In the genomic region with DNA sequence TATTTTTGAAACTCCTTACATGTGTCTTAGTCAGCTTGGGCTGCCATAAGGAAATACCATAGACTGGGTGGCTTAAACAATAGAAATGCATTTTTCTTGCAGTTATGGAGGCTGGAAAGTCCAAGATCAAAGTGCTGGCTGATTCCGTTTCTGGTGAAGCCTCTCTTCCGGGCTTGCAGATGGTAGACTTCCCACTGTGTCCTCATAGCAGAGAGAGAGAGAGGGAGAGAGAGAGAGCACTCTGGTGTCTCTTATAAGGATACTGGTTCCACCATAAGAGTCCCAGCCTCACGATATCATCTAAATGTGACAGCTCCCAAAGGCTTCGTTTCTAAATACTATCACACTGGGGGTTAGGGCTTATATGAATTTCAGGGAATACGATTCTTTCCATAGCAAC, we compare ENCODE assay signal across 8 cellular contexts. TPM values are rescaled to one million over a fixed set of nuclear protein-coding genes. Genes with fewer than 3 reads are reported as not detected.
DNase-seq lines count a peak whose midpoint lies in the region; ATAC-seq and TF ChIP-seq lines count a peak whose summit lies in the region.

No MANE protein-coding gene starts in this region.

- H3K79me2 ChIP-seq in SU-DHL-6 (ENCODE audit: insufficient read depth, low read length) (no peaks in the 10 kb centered on the region), trophoblast cell (ENCODE audit: control insufficient read depth, insufficient read depth, low read length, poor library complexity) (no peaks in the 10 kb centered on the region)

- no peak overlapping the region for H2BK120ac ChIP-seq in trophoblast cell (ENCODE audit: insufficient read depth, low read length, poor library complexity)

- BruUV-seq in A673 (replicated peaks; lab: Mats Ljungman, UMichigan): no TSS peak

- no peak overlapping the region for H4K12ac ChIP-seq in trophoblast cell (ENCODE audit: low read depth, low read length)

- H3K9me2 ChIP-seq in SU-DHL-6 (replicated peaks; ENCODE audit: insufficient read depth, low read length): no peaks in the 10 kb centered on the region

- peak; percentile 13 for ATAC-seq in GM21515 (IDR thresholded peaks at IDR 0.05; ENCODE audit: unreplicated experiment)

- no peak overlapping the region for H3K18ac ChIP-seq in trophoblast cell (ENCODE audit: low read length)

- no peak overlapping the region for H4K8ac ChIP-seq in trophoblast cell (ENCODE audit: low read depth, low read length)

- no peaks in the 10 kb centered on the region for H3K36me3 Mint-ChIP-seq in immature natural killer cell

- H3K9ac ChIP-seq in SU-DHL-6 (ENCODE audit: low read length): no peak overlapping the region
- H3K9ac ChIP-seq in trophoblast cell (ENCODE audit: low read length): no peak overlapping the region

- H3K79me1 ChIP-seq in trophoblast cell (ENCODE audit: low read length): no peaks in the 10 kb centered on the region

- peak overlapping the region; percentile 93 to 98 (median 96) for H3K4me3 Mint-ChIP-seq in immature natural killer cell

- TF ChIP-seq CTCF in A673 (conservative IDR thresholded peaks at IDR 0.05; ENCODE audit: low read depth, low read length) (no peak), SU-DHL-6 (IDR thresholded peaks at IDR 0.05; ENCODE audit: insufficient read depth, low read length, poor library complexity, severe bottlenecking) (no peak)

- no peak overlapping the region for H2BK5ac ChIP-seq in trophoblast cell (ENCODE audit: low read depth, low read length, poor library complexity)

- H3K27ac Mint-ChIP-seq in immature natural killer cell: peak overlapping the region in 5 of 6 donors; percentile 35 to 88 (median 77)

- H3K9me3 ChIP-seq in A673 (ENCODE audit: low read depth, low read length, poor library complexity, severe bottlenecking): no peaks in the 10 kb centered on the region
- no peaks in the 10 kb centered on the region for H3K9me3 ChIP-seq in SU-DHL-6 (ENCODE audit: insufficient read depth, low read length)
- no peaks in the 10 kb centered on the region for H3K9me3 ChIP-seq in trophoblast cell (ENCODE audit: insufficient read depth, low read depth, low read length)

- WGBS in trophoblast cell (ENCODE audit: extremely low coverage, insufficient coverage, insufficient read length): no CpG with 5 or more reads among the region's 5 CpGs

- CTCF ChIA-PET in A673 (lab: Charles Lee): interaction anchor here (1.2 kb wide), 1 partner anchor 171 kb away, joined by 8 read pairs; no protein-coding TSS in a partner anchor

- H2AFZ ChIP-seq in SU-DHL-6 (ENCODE audit: low read depth, low read length, severe bottlenecking) (no peak overlapping the region), trophoblast cell (ENCODE audit: insufficient read depth, low read length, poor library complexity) (no peak overlapping the region)

- no peaks in the 10 kb centered on the region for H3K9me3 Mint-ChIP-seq in immature natural killer cell

- intact Hi-C loops in A673 (cut with micrococcal nuclease; ENCODE audit: unreplicated experiment): loop anchor here (1.0 to 5.0 kb wide), 4 partner anchors 511 to 1117 kb away; no protein-coding TSS in a partner anchor

- H3K4me3 ChIP-seq in A673 (ENCODE audit: low read depth, low read length, poor library complexity, severe bottlenecking) (peak overlapping the region; percentile 55), SU-DHL-6 (ENCODE audit: insufficient read depth, low read length, poor library complexity, severe bottlenecking) (peak overlapping the region; percentile 47), trophoblast cell (ENCODE audit: low read depth, low read length) (no peak overlapping the region)

- H3K27me3 ChIP-seq in A673 (replicated peaks; ENCODE audit: insufficient read depth, low read depth, low read length, poor library complexity) (no peaks in the 10 kb centered on the region), SU-DHL-6 (ENCODE audit: low read length) (no peaks in the 10 kb centered on the region), trophoblast cell (ENCODE audit: insufficient read depth, low read length) (no peaks in the 10 kb centered on the region)

- peaks cover 13 to 20% of the 10 kb centered on the region in 2 donors for H3K4me1 Mint-ChIP-seq in immature natural killer cell

- no peak overlapping the region for H3K4ac ChIP-seq in trophoblast cell (ENCODE audit: low read depth, low read length)

- DNase-seq in A673 (ENCODE audit: low spot score) (peak; percentile 63), immature natural killer cell (peak in 1 of 3 donors; percentile 10), NCI-H2081 (lab: John Stamatoyannopoulos, UW) (no peak), HuH-7.5 (ENCODE audit: low spot score) (no peak), germinal center (ENCODE audit: low spot score) (no peak), trophoblast cell (no peak)

- H2AK5ac ChIP-seq in trophoblast cell (ENCODE audit: low read length): no peak overlapping the region

- H3K4me1 ChIP-seq in A673 (ENCODE audit: insufficient read depth, low read length, poor library complexity, severe bottlenecking) (peaks cover 18% of the 10 kb centered on the region), trophoblast cell (ENCODE audit: control insufficient read depth in 1 of 2, insufficient read depth in 2 of 2, low read length in 2 of 2) (no peaks in the 10 kb centered on the region)

- H3K36me3 ChIP-seq in A673 (ENCODE audit: insufficient read depth, low read length, poor library complexity, severe bottlenecking) (no peaks in the 10 kb centered on the region), SU-DHL-6 (ENCODE audit: low read length) (no peaks in the 10 kb centered on the region), trophoblast cell (ENCODE audit: control insufficient read depth in 1 of 2, insufficient read depth in 2 of 2, low read length in 2 of 2) (peaks cover 1 to 2% of the 10 kb centered on the region in 2 experiments)

- no peaks in the 10 kb centered on the region for H3F3A ChIP-seq in SU-DHL-6 (ENCODE audit: insufficient read depth)

- H3K27me3 Mint-ChIP-seq in immature natural killer cell (ENCODE audit: low read depth in 3 of 3): peaks cover 0 to 2% (median 0%) of the 10 kb centered on the region in 3 donors

- H4K20me1 ChIP-seq in SU-DHL-6 (ENCODE audit: low read depth, low read length): no peaks in the 10 kb centered on the region

- H3K4me2 ChIP-seq in SU-DHL-6 (ENCODE audit: low read depth, low read length, poor library complexity, severe bottlenecking) (peak overlapping the region; percentile 54), trophoblast cell (ENCODE audit: low read length) (no peak overlapping the region)

- H3K27ac ChIP-seq in A673 (ENCODE audit: low read depth, low read length, poor library complexity, severe bottlenecking) (peak overlapping the region; percentile 8), SU-DHL-6 (ENCODE audit: low read depth, low read length) (no peak overlapping the region), trophoblast cell (ENCODE audit: low read depth, low read length) (no peak overlapping the region)

- H3K14ac ChIP-seq in trophoblast cell (ENCODE audit: low read length): no peak overlapping the region

- POLR2A ChIA-PET in A673 (lab: Charles Lee; ENCODE audit: low non-redundant PET): no interaction called here

- H2BK12ac ChIP-seq in trophoblast cell (ENCODE audit: low read length): no peak overlapping the region

- no peak overlapping the region for H3K23ac ChIP-seq in trophoblast cell (ENCODE audit: low read length)

- no peak overlapping the region for H4K91ac ChIP-seq in trophoblast cell (ENCODE audit: low read depth, low read length)

RNA-seq across cellular contexts. Expression of a gene that starts 39.7 kb away (rescaled TPM):
- total RNA-seq in A673 (2021): 8.4 and 13.2 TPM in 2 replicates
- polyA plus RNA-seq in immature natural killer cell: not detected
- 20.1 and 20.5 TPM in 2 replicates for polyA plus RNA-seq in trophoblast cell (2013)
